ENCODE assay signal across 14 cellular contexts in the genomic region with DNA sequence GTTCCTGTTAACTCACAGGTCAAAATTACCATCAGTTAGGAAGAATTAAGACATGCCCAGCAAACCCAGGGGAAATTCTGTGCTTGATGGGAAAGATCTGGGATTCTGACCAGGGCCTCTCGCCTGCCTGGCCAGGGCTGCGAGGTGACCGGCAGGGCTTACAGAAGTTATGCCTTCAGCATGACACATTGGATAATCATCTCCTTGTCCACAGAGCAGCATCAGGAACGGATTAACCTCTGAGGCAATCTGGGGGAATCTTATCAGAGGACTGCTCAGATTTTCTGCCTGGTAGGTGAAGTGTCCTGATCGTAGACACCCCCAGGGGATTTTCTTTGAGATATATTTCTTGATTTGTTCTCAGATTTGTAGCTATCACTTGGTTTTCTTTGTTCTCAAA.
DNase-seq lines count a peak whose midpoint lies in the region; ATAC-seq, FAIRE-seq and TF ChIP-seq lines count a peak whose summit lies in the region.
"Had no signal": no experiment of that assay in that cellular context is flagged by ENCODE, and none has a peak within 500 bp of the region (broad histone marks: within the 10 kb centered on the region; RNA-seq: fewer than 3 reads in every experiment).

No MANE protein-coding gene starts in this region.

- CTCF ChIA-PET in AG04449 (lab: Yijun Ruan, JAX): interaction anchor here (1.0 to 1.4 kb wide), 2 partner anchors 148 to 405 kb away, joined by 3 to 4 read pairs; no protein-coding TSS in a partner anchor

- POLR2A ChIA-PET in AG04449 (lab: Yijun Ruan, JAX): no interaction called here

- H3K9me3 ChIP-seq in kidney (ENCODE audit: control insufficient read depth in 1 of 2, low read length in 2 of 2): no peaks in the 10 kb centered on the region
- H3K9me3 ChIP-seq: HAP-1, SJCRH30 had no signal

- H3K27ac ChIP-seq in kidney (ENCODE audit: low read depth in 2 of 2, low read length in 2 of 2): no peak overlapping the region
- H3K27ac ChIP-seq: left ventricle myocardium inferior, parathyroid adenoma, SJCRH30 had no signal

- no peak overlapping the region for H3K9ac ChIP-seq in kidney (ENCODE audit: low read length in 2 of 2)
- H3K9ac ChIP-seq: parathyroid adenoma had no signal

- H3K4me3 Mint-ChIP-seq in mesothelial cell of epicardium: no peak overlapping the region

- no peak for TF ChIP-seq CTCF in AG04449 (IDR thresholded peaks at IDR 0.05; ENCODE audit: insufficient read depth, low read length, missing control alignments)
- no peak for TF ChIP-seq CTCF in astrocyte of the spinal cord (IDR thresholded peaks at IDR 0.05; ENCODE audit: low read depth, low read length)
- TF ChIP-seq CTCF in mesothelial cell of epicardium (IDR thresholded peaks at IDR 0.05; ENCODE audit: unreplicated experiment): no peak
- TF ChIP-seq CTCF in kidney (IDR thresholded peaks at IDR 0.05; ENCODE audit: borderline replicate concordance, extremely low read depth, insufficient read depth): no peak

- H3K36me3 ChIP-seq in kidney (ENCODE audit: control insufficient read depth in 1 of 2, insufficient read depth in 2 of 2, low read length in 2 of 2): no peaks in the 10 kb centered on the region
- H3K36me3 ChIP-seq: HAP-1, left ventricle myocardium inferior, SJCRH30 had no signal

- FAIRE-seq in kidney (lab: Jason Lieb, UNC): no peak

- no peak for ATAC-seq in GM18517 (IDR thresholded peaks at IDR 0.05; ENCODE audit: unreplicated experiment)
- no peak for ATAC-seq in HG03439 (IDR thresholded peaks at IDR 0.05; ENCODE audit: unreplicated experiment)

- intact Hi-C loops in kidney (cut with DNase I): no loop called here

- H3K27ac Mint-ChIP-seq in mesothelial cell of epicardium: peak overlapping the region; percentile 52

- H3K4me1 Mint-ChIP-seq in mesothelial cell of epicardium: peaks cover 38% of the 10 kb centered on the region

- DNase-seq in AG04449 (ENCODE audit: low read depth, low spot score) (peak; percentile 69), HK-2 (ENCODE audit: unreplicated experiment) (peak; percentile 51), astrocyte of the spinal cord (ENCODE audit: low read depth, low spot score) (peak; percentile 70), mesothelial cell of epicardium (ENCODE audit: low spot score in 2 of 2, unreplicated experiment in 2 of 2) (no peak), kidney (no peak)
- DNase-seq in stimulated activated CD4-positive, alpha-beta T cell treated with anti-CD3 and anti-CD28 coated beads, Interleukin-4, amount 100 ng/mL, for 4 hours: no peak
- DNase-seq: activated CD4-positive, alpha-beta T cell treated with anti-CD3 and anti-CD28 coated beads for 1 hour; left ventricle myocardium inferior; NCI-H2171 treated with DMSO at 0.1 percent for 48 hours had no signal

- H3K27me3 Mint-ChIP-seq in mesothelial cell of epicardium (ENCODE audit: low read depth): no peaks in the 10 kb centered on the region

- in situ Hi-C loops in astrocyte of the spinal cord (cut with HindIII; ENCODE audit: low sequenced_read_pairs): no loop called here

- H3K4me1 ChIP-seq in kidney (ENCODE audit: control insufficient read depth in 1 of 2, insufficient read depth in 1 of 2, low read depth in 1 of 2, low read length in 2 of 2): no peaks in the 10 kb centered on the region
- H3K4me1 ChIP-seq: HAP-1, left ventricle myocardium inferior, parathyroid adenoma, SJCRH30 had no signal

- H3K9me3 Mint-ChIP-seq in mesothelial cell of epicardium: peaks cover 7% of the 10 kb centered on the region

- H3K4me3 ChIP-seq in AG04449 (ENCODE audit: low read depth, low read length): no peak overlapping the region
- no peak overlapping the region for H3K4me3 ChIP-seq in astrocyte of the spinal cord (ENCODE audit: low read depth, low read length)
- H3K4me3 ChIP-seq in kidney (ENCODE audit: low read length in 2 of 2): no peak overlapping the region
- H3K4me3 ChIP-seq: HAP-1, left ventricle myocardium inferior, SJCRH30 had no signal

- peaks cover 3% of the 10 kb centered on the region for H3K36me3 Mint-ChIP-seq in mesothelial cell of epicardium

Comparison
In these comparisons a context has a peak if more than half of its experiments do, and no peak if none do; other contexts are left out.
1. DNase-seq: peak in AG04449 (single experiment), HK-2 (single experiment) and astrocyte of the spinal cord (single experiment); none in mesothelial cell of epicardium (0 of 2), stimulated activated CD4-positive, alpha-beta T cell treated with anti-CD3 and anti-CD28 coated beads, Interleukin-4, amount 100 ng/mL, for 4 hours (0 of 2) and kidney (single experiment).